Comparison of ENCODE assay signal across 19 cellular contexts in the genomic region with DNA sequence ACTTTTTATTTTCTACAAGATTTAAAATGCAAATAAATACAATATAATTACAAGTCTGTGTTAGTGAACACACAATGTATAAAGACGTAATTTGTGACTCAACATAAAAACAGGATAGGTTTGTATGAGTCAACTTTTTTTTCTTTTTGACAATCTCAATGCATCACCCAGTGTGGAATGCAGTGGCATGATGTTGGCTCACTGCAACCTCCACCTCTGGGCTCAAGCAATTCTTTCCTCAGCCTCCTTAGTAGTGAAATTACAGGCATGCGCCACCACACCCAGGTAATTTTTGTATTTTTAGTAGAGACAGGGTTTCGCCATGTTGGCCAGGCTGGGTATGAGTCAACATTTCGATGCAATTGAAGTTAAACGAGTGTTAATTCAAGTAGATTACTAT. TPM values are rescaled to one million over a fixed set of nuclear protein-coding genes. Genes with fewer than 3 reads are reported as not detected.
DNase-seq lines count a peak whose midpoint lies in the region; ATAC-seq and TF ChIP-seq lines count a peak whose summit lies in the region.
"Had no signal": no experiment of that assay in that cellular context is flagged by ENCODE, and none has a peak within 500 bp of the region (broad histone marks: within the 10 kb centered on the region; RNA-seq: fewer than 3 reads in every experiment).

No MANE protein-coding gene starts in this region.

- TF ChIP-seq CTCF in RWPE2 (IDR thresholded peaks at IDR 0.05; ENCODE audit: poor library complexity, severe bottlenecking), result no peak
- peak in 1 of 6 experiments; percentile 11 for TF ChIP-seq CTCF in esophagus squamous epithelium (IDR thresholded peaks at IDR 0.05)

- H3K9me3 ChIP-seq in RWPE2 (ENCODE audit: severe bottlenecking) (no peaks in the 10 kb centered on the region), esophagus squamous epithelium (no peaks in the 10 kb centered on the region)
- H3K9me3 ChIP-seq: mucosa of descending colon, sigmoid colon, testis had no signal

- 51 to 62% methylated on average over 5 of the region's 5 CpGs for WGBS in esophagus squamous epithelium, 2 donors

- TF ChIP-seq POLR2A in esophagus squamous epithelium (IDR thresholded peaks at IDR 0.05), result no peak

- intact Hi-C loops in esophagus squamous epithelium (cut with DNase I), result no loop called here

- H3K4me1 ChIP-seq in RWPE2 (ENCODE audit: insufficient read depth, poor library complexity, severe bottlenecking) (peaks cover 34% of the 10 kb centered on the region), esophagus squamous epithelium (peaks cover 0 to 9% (median 0%) of the 10 kb centered on the region in 3 donors)
- H3K4me1 ChIP-seq: sigmoid colon, testis had no signal

- H3K36me3 ChIP-seq in RWPE2 (ENCODE audit: low read depth) (no peaks in the 10 kb centered on the region), esophagus squamous epithelium (no peaks in the 10 kb centered on the region)
- H3K36me3 ChIP-seq: sigmoid colon had no signal

- peak; percentile 100 for ATAC-seq in RWPE2 (ENCODE audit: low read depth)
- ATAC-seq: mucosa of descending colon had no signal

- H3K27me3 ChIP-seq in RWPE2 (ENCODE audit: insufficient read depth, poor library complexity, severe bottlenecking), result no peaks in the 10 kb centered on the region
- no peaks in the 10 kb centered on the region for H3K27me3 ChIP-seq in esophagus squamous epithelium
- H3K27me3 ChIP-seq: sigmoid colon, testis had no signal

- H3K4me3 ChIP-seq in RWPE2 (ENCODE audit: severe bottlenecking) (no peak overlapping the region), esophagus squamous epithelium (no peak overlapping the region)
- H3K4me3 ChIP-seq: mucosa of descending colon, sigmoid colon, testis had no signal

- peak overlapping the region; percentile 88 for H3K27ac ChIP-seq in RWPE2 (ENCODE audit: poor library complexity, severe bottlenecking)
- H3K27ac ChIP-seq in esophagus squamous epithelium, result peak overlapping the region in 3 of 4 donors; percentile 45 to 66 (median 56)
- H3K27ac ChIP-seq: sigmoid colon, testis had no signal

- peak; percentile 66 for DNase-seq in HS-27A (ENCODE audit: low read depth)
- DNase-seq in RWPE2 (ENCODE audit: low spot score), result peak; percentile 84
- DNase-seq in esophagus squamous epithelium (lab: John Stamatoyannopoulos, UW), result no peak
- no peak for DNase-seq in NCI-H526 treated with DMSO at 0.1 percent for 48 hours (lab: John Stamatoyannopoulos, UW)
- no peak for DNase-seq in AG08396 (ENCODE audit: low spot score)
- no peak for DNase-seq in pons (ENCODE audit: low spot score)
- DNase-seq in DMS79 (lab: John Stamatoyannopoulos, UW), result no peak
- DNase-seq: activated CD4-positive, alpha-beta T cell treated with anti-CD3 and anti-CD28 coated beads, Interleukin-2, amount 10 ng/mL, durations not matched to agents 24 days and 14 days; activated T-cell treated with anti-CD3 and anti-CD28 coated beads for 4 hours; C1 segment of cervical spinal cord; DMS53; hippocampal formation; KG1; mucosa of descending colon; NCI-H1417 treated with DMSO at 0.1 percent for 48 hours; nucleus accumbens; sigmoid colon; stimulated activated CD4-positive, alpha-beta T cell treated with anti-CD3 and anti-CD28 coated beads, Interleukin-4, amount 100 ng/mL, for 1 hour; testis had no signal

RNA-seq across cellular contexts. Expression of gene SPRR2E, which starts 5.9 kb away (rescaled TPM):
- total RNA-seq in esophagus squamous epithelium, result 1,000 to 10,000 TPM in 1 of 4 donors, 100 to 1,000 TPM in 2, 1 to 10 TPM in 1; 4.0 to 3,177 (median 449) TPM
- total RNA-seq: activated CD4-positive, alpha-beta T cell treated with anti-CD3 and anti-CD28 coated beads, Interleukin-2, amount 10 ng/mL, durations not matched to agents 24 days and 14 days; mucosa of descending colon; sigmoid colon; testis had no signal

RNA-seq across cellular contexts. Expression of gene SPRR2F, which starts 13.1 kb away (rescaled TPM):
- 1,000 to 10,000 TPM in 1 of 4 donors, 100 to 1,000 TPM in 1, 10 to 100 TPM in 1, under 1 TPM in 1; 0.76 to 1,391 (median 149) TPM for total RNA-seq in esophagus squamous epithelium
- total RNA-seq: activated CD4-positive, alpha-beta T cell treated with anti-CD3 and anti-CD28 coated beads, Interleukin-2, amount 10 ng/mL, durations not matched to agents 24 days and 14 days; mucosa of descending colon; sigmoid colon had no signal

RNA-seq across cellular contexts. Expression of gene SPRR2B, which starts 28.8 kb away (rescaled TPM):
- total RNA-seq in esophagus squamous epithelium, result 10 to 100 TPM in 1 of 4 donors, 1 to 10 TPM in 2, not detected in 1; 1.9 to 99.4 (median 7.0) TPM
- total RNA-seq: activated CD4-positive, alpha-beta T cell treated with anti-CD3 and anti-CD28 coated beads, Interleukin-2, amount 10 ng/mL, durations not matched to agents 24 days and 14 days; mucosa of descending colon; sigmoid colon had no signal

RNA-seq across cellular contexts. Expression of gene SPRR2A, which starts 42.9 kb away (rescaled TPM):
- total RNA-seq in esophagus squamous epithelium, result 1,000 to 10,000 TPM in 3 of 4 donors, 10 to 100 TPM in 1; 60.3 to 5,271 (median 1,851) TPM
- total RNA-seq: activated CD4-positive, alpha-beta T cell treated with anti-CD3 and anti-CD28 coated beads, Interleukin-2, amount 10 ng/mL, durations not matched to agents 24 days and 14 days; mucosa of descending colon; sigmoid colon; testis had no signal

RNA-seq across cellular contexts. Expression of gene SPRR2G, which starts 50.4 kb away (rescaled TPM):
- total RNA-seq in esophagus squamous epithelium, result 1 to 10 TPM in 1 of 4 donors, not detected in 3; 9.0 TPM
- total RNA-seq: activated CD4-positive, alpha-beta T cell treated with anti-CD3 and anti-CD28 coated beads, Interleukin-2, amount 10 ng/mL, durations not matched to agents 24 days and 14 days; mucosa of descending colon; sigmoid colon; testis had no signal

Comparison
In these comparisons a context has a peak if more than half of its experiments do, and no peak if none do; other contexts are left out.
1. DNase-seq: peak in HS-27A (single experiment) and RWPE2 (single experiment); none in esophagus squamous epithelium (single experiment), NCI-H526 treated with DMSO at 0.1 percent for 48 hours (single experiment), AG08396 (single experiment), pons (single experiment) and DMS79 (single experiment).